In genomic region chr6:157563611-157564284, GRCh38 we compare ENCODE assay signal across 13 cellular contexts.
DNase-seq lines count a peak whose midpoint lies in the region; ATAC-seq, FAIRE-seq and TF ChIP-seq lines count a peak whose summit lies in the region.
"Had no signal": no experiment of that assay in that cellular context is flagged by ENCODE, and none has a peak within 500 bp of the region (broad histone marks: within the 10 kb centered on the region; RNA-seq: fewer than 3 reads in every experiment).

No MANE protein-coding gene starts in this region.

- intact Hi-C loops in activated B cell treated with CpG ODN at 0.5 μM for 24 hours (cut with micrococcal nuclease), result loop anchor here (1.0 to 5.0 kb wide), 5 partner anchors 8 to 249 kb away; partner anchors contain the start of genes TMEM242 and ZDHHC14
- intact Hi-C loops in gastrocnemius medialis (cut with DNase I; ENCODE audit: low total_unique reads), result no loop called here
- intact Hi-C loops in left ventricle myocardium inferior (cut with micrococcal nuclease), result no loop called here

- no peak overlapping the region for H3K9ac ChIP-seq in BLaER1

- H3K27me3 ChIP-seq in BLaER1 (no peaks in the 10 kb centered on the region), gastrocnemius medialis (no peaks in the 10 kb centered on the region), left ventricle myocardium inferior (ENCODE audit: low read depth) (no peaks in the 10 kb centered on the region)
- H3K27me3 ChIP-seq: BE2C had no signal

- TF ChIP-seq POLR2A in gastrocnemius medialis (IDR thresholded peaks at IDR 0.05), result no peak

- CTCF ChIA-PET in activated B cell treated with CpG ODN at 0.5 μM for 24 hours (lab: Charles Lee), result interaction anchor here (0.9 kb wide), 1 partner anchor 32 kb away, joined by 3 read pairs; no protein-coding TSS in a partner anchor

- in situ Hi-C loops in gastrocnemius medialis (cut with MboI; ENCODE audit: low sequenced_read_pairs in 4 of 4), result no loop called here

- H3K4me3 ChIP-seq in BLaER1, result no peak overlapping the region
- no peak overlapping the region for H3K4me3 ChIP-seq in gastrocnemius medialis
- H3K4me3 ChIP-seq in left ventricle myocardium inferior, result no peak overlapping the region
- H3K4me3 ChIP-seq: lung had no signal

- ATAC-seq in HG02943 (IDR thresholded peaks at IDR 0.05; ENCODE audit: low read depth, unreplicated experiment), result peak; percentile 46
- ATAC-seq in activated B cell treated with CpG ODN at 0.5 μM for 24 hours (ENCODE audit: low read depth), result peak; percentile 69
- ATAC-seq in gastrocnemius medialis, result no peak
- ATAC-seq: HCT116 had no signal

- peak; percentile 64 for DNase-seq in GM19239 (ENCODE audit: insufficient read length, low spot score)
- DNase-seq in activated B cell treated with CpG ODN at 0.5 μM for 24 hours, result no peak
- DNase-seq in gastrocnemius medialis, result no peak
- no peak for DNase-seq in left ventricle myocardium inferior
- DNase-seq in stimulated activated CD4-positive, alpha-beta T cell treated with anti-CD3 and anti-CD28 coated beads, Interleukin-1b, Interleukin-23, amount 100 ng/mL, for 48 hours, result no peak
- DNase-seq in activated effector memory CD4-positive, alpha-beta T cell treated with Interleukin-2 at 50 U/mL for 16 hours, result no peak
- DNase-seq: activated CD4-positive, alpha-beta T cell treated with anti-CD3 and anti-CD28 coated beads, Interleukin-2, amount 50 U/mL, for 48 hours; BE2C; NCI-H524 treated with DMSO at 0.1 percent for 48 hours had no signal

- no peaks in the 10 kb centered on the region for H3K9me3 Mint-ChIP-seq in activated B cell treated with CpG ODN at 0.5 μM for 24 hours

- peak overlapping the region; percentile 54 for H3K4me2 ChIP-seq in BLaER1

- H3K27ac Mint-ChIP-seq in activated B cell treated with CpG ODN at 0.5 μM for 24 hours, result peak overlapping the region; percentile 80

- peak; percentile 99 for FAIRE-seq in GM19239 (lab: Jason Lieb, UNC)

- no peaks in the 10 kb centered on the region for H4K20me1 ChIP-seq in BLaER1

- peak overlapping the region; percentile 28 for H3K27ac ChIP-seq in BLaER1
- H3K27ac ChIP-seq in gastrocnemius medialis, result no peak overlapping the region
- no peak overlapping the region for H3K27ac ChIP-seq in left ventricle myocardium inferior (replicated peaks)

- no peaks in the 10 kb centered on the region for H3K9me3 ChIP-seq in BLaER1
- H3K9me3 ChIP-seq in gastrocnemius medialis, result no peaks in the 10 kb centered on the region
- peaks cover 4% of the 10 kb centered on the region for H3K9me3 ChIP-seq in left ventricle myocardium inferior (replicated peaks)
- H3K9me3 ChIP-seq: BE2C had no signal

- POLR2A ChIA-PET in activated B cell treated with CpG ODN at 0.5 μM for 24 hours (lab: Charles Lee), result interaction anchor here (0.8 to 2.8 kb wide), 8 partner anchors 14 to 241 kb away, joined by 3 to 22 read pairs (median 7); partner anchors contain the start of gene ZDHHC14

- no peaks in the 10 kb centered on the region for H3K36me3 ChIP-seq in BLaER1
- H3K36me3 ChIP-seq in gastrocnemius medialis, result no peaks in the 10 kb centered on the region
- H3K36me3 ChIP-seq in left ventricle myocardium inferior, result no peaks in the 10 kb centered on the region
- H3K36me3 ChIP-seq: BE2C had no signal

- H3K27me3 Mint-ChIP-seq in activated B cell treated with CpG ODN at 0.5 μM for 24 hours, result no peaks in the 10 kb centered on the region

- TF ChIP-seq CTCF in activated B cell treated with CpG ODN at 0.5 μM for 24 hours (IDR thresholded peaks at IDR 0.05), result no peak
- TF ChIP-seq CTCF in gastrocnemius medialis (IDR thresholded peaks at IDR 0.05 in 4 of 5, conservative IDR thresholded peaks at IDR 0.05 in 1 of 5), result no peak
- no peak for TF ChIP-seq CTCF in left ventricle myocardium inferior (IDR thresholded peaks at IDR 0.05; ENCODE audit: borderline replicate concordance)

- H3K4me3 Mint-ChIP-seq in activated B cell treated with CpG ODN at 0.5 μM for 24 hours, result peak overlapping the region; percentile 44

- peaks cover 92% of the 10 kb centered on the region for H3K4me1 Mint-ChIP-seq in activated B cell treated with CpG ODN at 0.5 μM for 24 hours

- H3K4me1 ChIP-seq in BLaER1, result peaks cover 32% of the 10 kb centered on the region
- H3K4me1 ChIP-seq in gastrocnemius medialis, result peaks cover 8 to 18% of the 10 kb centered on the region in 2 donors
- H3K4me1 ChIP-seq in left ventricle myocardium inferior, result no peaks in the 10 kb centered on the region
- H3K4me1 ChIP-seq: BE2C had no signal

- H3K36me3 Mint-ChIP-seq in activated B cell treated with CpG ODN at 0.5 μM for 24 hours (ENCODE audit: low read depth), result no peaks in the 10 kb centered on the region

Comparison
In these comparisons a context has a peak if more than half of its experiments do, and no peak if none do; other contexts are left out.
1. ATAC-seq: peak in HG02943 (single experiment) and activated B cell treated with CpG ODN at 0.5 μM for 24 hours (single experiment); none in gastrocnemius medialis (0 of 2).